8 cellular contexts compared by ENCODE assay signal in the genomic region with DNA sequence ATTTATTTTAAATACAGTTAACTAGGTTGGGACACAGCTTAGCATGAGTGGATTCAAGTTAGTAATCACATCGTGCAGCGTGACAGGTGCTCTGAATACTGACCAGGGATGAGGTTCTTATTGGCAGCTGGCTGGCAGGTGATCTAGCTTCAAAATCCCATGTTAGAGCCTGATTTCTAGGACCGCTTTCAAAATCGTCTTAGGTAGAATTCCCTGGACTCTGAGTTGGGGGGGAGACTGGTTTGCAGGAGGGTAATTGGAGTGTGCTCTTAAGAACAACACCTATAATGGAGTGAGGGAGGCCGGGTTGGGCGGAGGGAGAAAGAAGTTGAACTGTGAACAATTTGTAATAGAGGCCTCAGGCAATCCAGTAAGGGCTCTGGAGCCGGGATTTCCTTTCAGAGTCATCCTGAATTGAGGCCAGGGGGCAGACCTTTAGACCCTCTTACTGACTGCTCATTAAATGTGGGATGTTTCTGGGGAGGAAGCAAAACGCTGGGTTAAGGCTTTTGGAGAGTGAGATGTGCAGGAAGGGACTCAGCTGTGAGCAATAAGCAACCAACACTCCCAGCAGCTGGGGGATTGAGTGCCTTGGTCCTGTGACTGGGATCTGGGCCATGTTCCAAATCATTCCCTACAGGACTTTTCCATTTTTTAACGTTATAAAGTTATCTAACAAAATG. TPM values are rescaled to one million over a fixed set of nuclear protein-coding genes. Genes with fewer than 3 reads are reported as not detected.
DNase-seq lines count a peak whose midpoint lies in the region; ATAC-seq and TF ChIP-seq lines count a peak whose summit lies in the region.

No MANE protein-coding gene starts in this region.

- H3K27me3 ChIP-seq in PC-3 (ENCODE audit: low read length) (no peaks in the 10 kb centered on the region), gastrocnemius medialis (no peaks in the 10 kb centered on the region)

- peak; percentile 14 for ATAC-seq in PC-3
- no peak for ATAC-seq in gastrocnemius medialis
- ATAC-seq in HG02885 (IDR thresholded peaks at IDR 0.05; ENCODE audit: poor library complexity, unreplicated experiment), result no peak

- H3K4me2 ChIP-seq in PC-3 (ENCODE audit: low read length), result peak overlapping the region; percentile 94

- H3K4me3 ChIP-seq in GM08714 (ENCODE audit: low read length) (peak overlapping the region; percentile 83; the same call in 1 of the 2 replicates), PC-3 (ENCODE audit: low read length) (peak overlapping the region; percentile 93), gastrocnemius medialis (peak overlapping the region in 2 of 4 donors; percentile 95 to 100)

- H3K4me1 Mint-ChIP-seq in endothelial cell (ENCODE audit: unreplicated experiment), result peaks cover 17% of the 10 kb centered on the region

- H3K9ac ChIP-seq in PC-3 (ENCODE audit: low read length), result peak overlapping the region; percentile 97

- H3K36me3 Mint-ChIP-seq in endothelial cell (ENCODE audit: low read depth, unreplicated experiment), result peaks cover 7% of the 10 kb centered on the region

- 0 out of 2 replicates have a peak overlapping the region, but pooled peaks have one; percentile 16 for H2AFZ ChIP-seq in PC-3 (ENCODE audit: low read length)

- no peaks in the 10 kb centered on the region for H3K9me3 ChIP-seq in PC-3 (ENCODE audit: low read length)
- H3K9me3 ChIP-seq in gastrocnemius medialis, result no peaks in the 10 kb centered on the region

- POLR2A ChIA-PET in PC-3 (lab: Charles Lee; ENCODE audit: unreplicated experiment), result interaction anchor here (0.5 to 2.2 kb wide), 3 partner anchors 140 to 467 kb away, joined by 3 to 9 read pairs (median 8); partner anchors contain the start of gene PKP2

- peak; percentile 55 for DNase-seq in PC-3
- DNase-seq in endothelial cell (ENCODE audit: low spot score), result peak; percentile 6
- DNase-seq in gastrocnemius medialis, result no peak
- DNase-seq in stimulated activated CD4-positive, alpha-beta T cell treated with anti-CD3 and anti-CD28 coated beads, Interleukin-12 subunit alpha, Interleukin-12 subunit beta, amount 100 ng/mL, for 4 hours, result no peak
- DNase-seq in hippocampal formation (lab: John Stamatoyannopoulos, UW), result no peak
- DNase-seq in NCI-H1930 (lab: John Stamatoyannopoulos, UW), result no peak

- H3K9me3 Mint-ChIP-seq in endothelial cell (ENCODE audit: unreplicated experiment), result no peaks in the 10 kb centered on the region

- peak overlapping the region; percentile 91 for H3K4me3 Mint-ChIP-seq in endothelial cell (ENCODE audit: unreplicated experiment)

- no TSS peak for BruUV-seq in PC-3 (replicated peaks; lab: Mats Ljungman, UMichigan)

- peaks cover 2% of the 10 kb centered on the region for H3K27me3 Mint-ChIP-seq in endothelial cell (ENCODE audit: unreplicated experiment)

- no peak for TF ChIP-seq POLR2A in gastrocnemius medialis (IDR thresholded peaks at IDR 0.05)

- H3F3A ChIP-seq in PC-3 (ENCODE audit: low read length, unreplicated experiment), result no peaks in the 10 kb centered on the region

- no peaks in the 10 kb centered on the region for H3K9me2 ChIP-seq in PC-3 (replicated peaks; ENCODE audit: low read length)

- H3K36me3 ChIP-seq in PC-3 (ENCODE audit: low read depth, low read length), result peaks cover 10% of the 10 kb centered on the region; the same call in 1 of the 2 replicates
- H3K36me3 ChIP-seq in gastrocnemius medialis, result peaks cover 0 to 20% of the 10 kb centered on the region in 2 donors

- intact Hi-C loops in PC-3 (cut with micrococcal nuclease), result loop anchor here (1.0 to 10.0 kb wide), 6 partner anchors 144 to 1266 kb away; partner anchors contain the start of genes ALG10 and ETFBKMT
- intact Hi-C loops in gastrocnemius medialis (cut with DNase I; ENCODE audit: low total_unique reads), result loop anchor here (1.0 to 5.0 kb wide), 2 partner anchors 161 to 1266 kb away; partner anchors contain the start of gene ALG10

- H3K4me1 ChIP-seq in PC-3 (ENCODE audit: insufficient read depth, low read length), result peaks cover 22% of the 10 kb centered on the region
- peaks cover 12 to 15% of the 10 kb centered on the region in 2 donors for H3K4me1 ChIP-seq in gastrocnemius medialis

- no peaks in the 10 kb centered on the region; the same call in 1 of the 2 replicates for H4K20me1 ChIP-seq in PC-3 (ENCODE audit: low read length)

- H3K27ac Mint-ChIP-seq in endothelial cell (ENCODE audit: unreplicated experiment), result peak overlapping the region; percentile 88

- in situ Hi-C loops in gastrocnemius medialis (cut with MboI; ENCODE audit: low sequenced_read_pairs in 4 of 4), result loop anchor here (5.0 to 25.0 kb wide), 2 partner anchors 1266 to 1456 kb away; partner anchors contain the start of gene ALG10 (in 3 of the 4)

- peaks cover 33% of the 10 kb centered on the region for H3K79me2 ChIP-seq in PC-3 (ENCODE audit: low read length)

- CTCF ChIA-PET in PC-3 (lab: Charles Lee), result interaction anchor here (0.9 to 1.1 kb wide), 2 partner anchors 165 to 308 kb away, joined by 4 to 6 read pairs; no protein-coding TSS in a partner anchor

- no peak for TF ChIP-seq CTCF in PC-3 (conservative IDR thresholded peaks at IDR 0.05; ENCODE audit: low read depth, low read length)
- no peak for TF ChIP-seq CTCF in endothelial cell (IDR thresholded peaks at IDR 0.05; ENCODE audit: unreplicated experiment)
- TF ChIP-seq CTCF in gastrocnemius medialis (IDR thresholded peaks at IDR 0.05 in 4 of 5, conservative IDR thresholded peaks at IDR 0.05 in 1 of 5), result no peak

- peak overlapping the region; percentile 85 for H3K27ac ChIP-seq in PC-3 (ENCODE audit: low read length)
- H3K27ac ChIP-seq in gastrocnemius medialis, result peak overlapping the region in 3 of 4 donors; percentile 81 to 86 (median 81)

RNA-seq across cellular contexts. Expression of gene YARS2, which starts 0.9 kb away (rescaled TPM):
- total RNA-seq in PC-3 (2014; rRNA removed), result 31.4 and 37.4 TPM in 2 replicates
- 29.0 TPM for total RNA-seq in endothelial cell (ENCODE audit: unreplicated experiment)
- total RNA-seq in gastrocnemius medialis, result 10 to 100 TPM in 3 of 4 donors, 1 to 10 TPM in 1; 9.1 to 19.4 (median 13.9) TPM

Comparison
In these comparisons a context has a peak if more than half of its experiments do, and no peak if none do; other contexts are left out.
1. DNase-seq: peak in PC-3 (single experiment) and endothelial cell (single experiment); none in gastrocnemius medialis (0 of 2), stimulated activated CD4-positive, alpha-beta T cell treated with anti-CD3 and anti-CD28 coated beads, Interleukin-12 subunit alpha, Interleukin-12 subunit beta, amount 100 ng/mL, for 4 hours (single experiment), hippocampal formation (0 of 2) and NCI-H1930 (0 of 2).